21 cellular contexts compared by ENCODE assay signal in genomic region chr9:92598382-92598781, GRCh38.
DNase-seq lines count a peak whose midpoint lies in the region; ATAC-seq, FAIRE-seq and TF ChIP-seq lines count a peak whose summit lies in the region.
"Had no signal": no experiment of that assay in that cellular context is flagged by ENCODE, and none has a peak within 500 bp of the region (broad histone marks: within the 10 kb centered on the region; RNA-seq: fewer than 3 reads in every experiment).

No MANE protein-coding gene starts in this region.

- no peaks in the 10 kb centered on the region for H3K4me1 ChIP-seq in H1 (replicated peaks in 1 of 4; ENCODE audit: control insufficient read depth in 3 of 4, insufficient read depth in 4 of 4, low read length in 3 of 4)
- H3K4me1 ChIP-seq in uterus: peaks cover 0 to 10% of the 10 kb centered on the region in 2 donors

- no peak overlapping the region for H3K9ac ChIP-seq in H1 (replicated peaks in 1 of 4; ENCODE audit: extremely low read depth in 1 of 4, low read depth in 3 of 4, low read length in 3 of 4)
- H3K9ac ChIP-seq: KMS-11 had no signal

- 95% methylated on average over 2 of the region's 2 CpGs; no CpG with 5 or more reads in 1 of the 2 experiments for WGBS in H1 (ENCODE audit: extremely low coverage in 1 of 2, insufficient coverage in 1 of 2, insufficient read length in 1 of 2, insufficient replicate concordance in 2 of 2, low coverage in 1 of 2, low lambda C conversion rate in 2 of 2, missing lambda C conversion rate in 1 of 2), 2 experiments

- H3K9me3 ChIP-seq in H1 (ENCODE audit: insufficient read depth in 2 of 2, low read depth in 1 of 2, low read length in 1 of 2) (no peaks in the 10 kb centered on the region), uterus (no peaks in the 10 kb centered on the region)

- no peak overlapping the region for H2BK120ac ChIP-seq in H1 (replicated peaks; ENCODE audit: low read depth, low read length)

- intact Hi-C loops in sciatic nerve (cut with DNase I): no loop called here
- intact Hi-C loops in uterus (cut with DNase I; ENCODE audit: low total_unique reads): no loop called here

- TF ChIP-seq EP300 in H1 (IDR thresholded peaks at IDR 0.05; ENCODE audit: borderline replicate concordance in 1 of 2, low read depth in 2 of 2, low read length in 2 of 2): no peak

- no peaks in the 10 kb centered on the region for H3K36me3 ChIP-seq in H1 (ENCODE audit: control insufficient read depth in 2 of 4, insufficient read depth in 4 of 4, low read length in 3 of 4)
- no peaks in the 10 kb centered on the region for H3K36me3 ChIP-seq in uterus

- H3K56ac ChIP-seq in H1 (replicated peaks; ENCODE audit: insufficient read length, low read depth, low read length): no peak overlapping the region

- H3K4me3 ChIP-seq in H1 (ENCODE audit: extremely low read depth in 1 of 4, insufficient read depth in 2 of 4, low read depth in 3 of 4, low read length in 4 of 4) (no peak overlapping the region), uterus (no peak overlapping the region)

- CTCF ChIA-PET in H1 (lab: Charles Lee; ENCODE audit: partially characterized antibody): no interaction called here

- H3K23ac ChIP-seq in H1 (ENCODE audit: insufficient read length): no peak overlapping the region

- DNase-seq in H1 (ENCODE audit: low read depth in 1 of 2, low spot score in 2 of 2) (no peak), left lobe of liver (ENCODE audit: low spot score) (no peak), sciatic nerve (ENCODE audit: low spot score) (no peak), uterus (peak in 1 of 2 donors; percentile 21), hippocampal formation (lab: John Stamatoyannopoulos, UW) (no peak), NCI-H2171 (lab: John Stamatoyannopoulos, UW) (no peak)
- no peak for DNase-seq in stimulated activated CD4-positive, alpha-beta T cell treated with anti-CD3 and anti-CD28 coated beads, Interleukin-12 subunit alpha, Interleukin-12 subunit beta, amount 100 ng/mL, for 4 hours
- DNase-seq: activated CD4-positive, alpha-beta T cell treated with anti-CD3 and anti-CD28 coated beads for 4 hours; activated naive CD4-positive, alpha-beta T cell treated with anti-CD3 and anti-CD28 coated beads, Interleukin-2, amount 10 ng/mL, durations not matched to agents 7 days and 5 days; activated T-cell treated with anti-CD3 and anti-CD28 coated beads, Interleukin-2, amount 50 U/mL, for 72 hours; amygdala; Calu3; immature natural killer cell; NCI-H1436 treated with DMSO at 0.1 percent for 48 hours; NCI-H524 treated with DMSO at 0.1 percent for 48 hours; stimulated activated CD4-positive, alpha-beta T cell treated with anti-CD3 and anti-CD28 coated beads, Interleukin-2, amount 100 ng/mL, for 48 hours had no signal

- H2BK20ac ChIP-seq in H1 (ENCODE audit: low read length): no peak overlapping the region

- no peak for TF ChIP-seq CTCF in H1 (IDR thresholded peaks at IDR 0.05; ENCODE audit: control extremely low read depth in 1 of 3, insufficient read depth in 1 of 3, low read depth in 1 of 3, low read length in 3 of 3)
- no peak for TF ChIP-seq CTCF in uterus (IDR thresholded peaks at IDR 0.05)

- H3K18ac ChIP-seq in H1 (ENCODE audit: extremely low read depth, low read length): no peak overlapping the region

- H2AK5ac ChIP-seq in H1 (ENCODE audit: low read depth, low read length): no peak overlapping the region

- no peaks in the 10 kb centered on the region for H3K23me2 ChIP-seq in H1 (ENCODE audit: low read depth, low read length)

- H2AFZ ChIP-seq in H1 (ENCODE audit: low read length): no peak overlapping the region

- no peaks in the 10 kb centered on the region for H3K79me2 ChIP-seq in H1 (ENCODE audit: control insufficient read depth in 1 of 2, insufficient read depth in 2 of 2, low read length in 2 of 2)

- POLR2A ChIA-PET in H1 (lab: Charles Lee; ENCODE audit: partially characterized antibody): no interaction called here

- no peak overlapping the region for H3K4me2 ChIP-seq in H1 (ENCODE audit: insufficient read depth in 1 of 2, low read depth in 2 of 2, low read length in 2 of 2)
- H3K4me2 ChIP-seq: KMS-11 had no signal

- peak overlapping the region; percentile 27 for H4K91ac ChIP-seq in H1 (replicated peaks; ENCODE audit: insufficient read length, low read length)

- no peak overlapping the region for H2BK12ac ChIP-seq in H1 (ENCODE audit: low read depth, low read length)

- H3K27me3 ChIP-seq in H1 (replicated peaks in 1 of 4; ENCODE audit: control insufficient read depth in 3 of 4, extremely low read depth in 1 of 4, insufficient read depth in 3 of 4, low read length in 3 of 4) (no peaks in the 10 kb centered on the region), uterus (no peaks in the 10 kb centered on the region)

- H3K79me1 ChIP-seq in H1 (ENCODE audit: low read depth, low read length): no peaks in the 10 kb centered on the region

- H2BK15ac ChIP-seq in H1 (ENCODE audit: low read length): no peak overlapping the region

- H4K20me1 ChIP-seq in H1 (replicated peaks in 1 of 2; ENCODE audit: control insufficient read depth in 1 of 2, insufficient read depth in 2 of 2, low read length in 2 of 2): no peaks in the 10 kb centered on the region

- H3K27ac ChIP-seq in H1 (ENCODE audit: low read depth, low read length) (no peak overlapping the region), uterus (peak overlapping the region; percentile 59 to 86)
- H3K27ac ChIP-seq: KMS-11 had no signal

- TF ChIP-seq POLR2A in H1 (IDR thresholded peaks at IDR 0.05; ENCODE audit: control extremely low read depth in 1 of 2, low read depth in 2 of 2, low read length in 2 of 2) (no peak), uterus (IDR thresholded peaks at IDR 0.05) (no peak)

- H4K8ac ChIP-seq in H1 (ENCODE audit: extremely low read depth, insufficient read depth, low read length): no peak overlapping the region

- TF ChIP-seq RAD21 in H1 (IDR thresholded peaks at IDR 0.05 in 1 of 2, conservative IDR thresholded peaks at IDR 0.05 in 1 of 2; ENCODE audit: low read depth in 2 of 2, low read length in 2 of 2): no peak

- no peak overlapping the region for H3K14ac ChIP-seq in H1 (ENCODE audit: insufficient read length)

- no peak for FAIRE-seq in H1 (lab: Jason Lieb, UNC)
- FAIRE-seq: bronchial epithelial cell, endothelial cell of umbilical vein had no signal

- no peak overlapping the region for H4K5ac ChIP-seq in H1 (ENCODE audit: insufficient read length, low read depth, low read length)

- no peak overlapping the region for H2BK5ac ChIP-seq in H1 (ENCODE audit: low read depth, low read length)

- ATAC-seq in left lobe of liver (peak; percentile 49), sciatic nerve (peak; percentile 41)
- ATAC-seq: activated T-cell treated with anti-CD3 and anti-CD28 coated beads, Interleukin-2, amount 50 U/mL, for 72 hours; natural killer cell treated with Interleukin-12 subunit alpha and Interleukin-12 subunit beta and Interleukin-15 and Interleukin-18, amount 100 ng/mL, for 72 hours; stimulated activated effector memory CD8-positive, alpha-beta T cell treated with anti-CD3 and anti-CD28 coated beads, Interleukin-12 subunit alpha, Interleukin-12 subunit beta, amount 100 ng/mL, for 72 hours had no signal

- no peak overlapping the region for H3K4ac ChIP-seq in H1 (replicated peaks; ENCODE audit: insufficient read length, low read depth, low read length)

TF ChIP-seq in H1, 55 proteins besides CTCF, POLR2A, EP300 and RAD21 (continues in another document):
- TF ChIP-seq FOSL1 (IDR thresholded peaks at IDR 0.05; ENCODE audit: insufficient read depth, low read depth, low read length) (no peak), BCL11A (IDR thresholded peaks at IDR 0.05; ENCODE audit: low read depth in 2 of 2, low read length in 2 of 2) (no peak), YY1 (IDR thresholded peaks at IDR 0.05; ENCODE audit: low read depth, low read length) (no peak), CHD1 (IDR thresholded peaks at IDR 0.05; ENCODE audit: low read depth, low read length) (no peak), EGR1 (IDR thresholded peaks at IDR 0.05; ENCODE audit: borderline replicate concordance, low read depth, low read length) (no peak)
